26 cellular contexts compared by ENCODE assay signal in genomic region chr2:72274284-72274869, GRCh38.
DNase-seq lines count a peak whose midpoint lies in the region; ATAC-seq, FAIRE-seq and TF ChIP-seq lines count a peak whose summit lies in the region.
"Had no signal": no experiment of that assay in that cellular context is flagged by ENCODE, and none has a peak within 500 bp of the region (broad histone marks: within the 10 kb centered on the region; RNA-seq: fewer than 3 reads in every experiment).

No MANE protein-coding gene starts in this region.

- H3K27ac ChIP-seq in PC-9 (peak overlapping the region; percentile 57), pancreas (no peak overlapping the region), trophoblast cell (ENCODE audit: low read depth, low read length) (no peak overlapping the region), Peyer's patch (no peak overlapping the region)
- H3K27ac ChIP-seq: brain microvascular endothelial cell, coronary artery, ovary, tibial artery had no signal

- H3K9me3 ChIP-seq in PC-9 (ENCODE audit: insufficient read depth, low read depth) (no peaks in the 10 kb centered on the region), pancreas (no peaks in the 10 kb centered on the region), trophoblast cell (ENCODE audit: insufficient read depth, low read depth, low read length) (no peaks in the 10 kb centered on the region), Peyer's patch (no peaks in the 10 kb centered on the region)
- H3K9me3 ChIP-seq: ovary, tibial artery had no signal

- H3K79me1 ChIP-seq in trophoblast cell (ENCODE audit: low read length), result no peaks in the 10 kb centered on the region

- POLR2A ChIA-PET in PC-9 (lab: Charles Lee; ENCODE audit: unreplicated experiment), result no interaction called here

- no peak overlapping the region for H2AK5ac ChIP-seq in trophoblast cell (ENCODE audit: low read length)

- 0 out of 2 replicates have a peak overlapping the region, but pooled peaks have one; percentile 21 for H3K4me2 ChIP-seq in PC-9
- no peak overlapping the region for H3K4me2 ChIP-seq in trophoblast cell (ENCODE audit: low read length)

- H3K14ac ChIP-seq in trophoblast cell (ENCODE audit: low read length), result no peak overlapping the region

- H3K4me3 ChIP-seq in AG10803 (ENCODE audit: low read length), result no peak overlapping the region
- H3K4me3 ChIP-seq in PC-9, result no peak overlapping the region
- H3K4me3 ChIP-seq in fibroblast of pulmonary artery (replicated peaks; ENCODE audit: low read depth, low read length), result no peak overlapping the region
- H3K4me3 ChIP-seq in pancreas, result no peak overlapping the region
- H3K4me3 ChIP-seq in trophoblast cell (ENCODE audit: low read depth, low read length), result no peak overlapping the region
- no peak overlapping the region for H3K4me3 ChIP-seq in Peyer's patch
- H3K4me3 ChIP-seq: coronary artery, ovary, tibial artery had no signal

- H4K8ac ChIP-seq in trophoblast cell (ENCODE audit: low read depth, low read length), result no peak overlapping the region

- no peaks in the 10 kb centered on the region for H3K9me2 ChIP-seq in PC-9 (ENCODE audit: insufficient read depth)

- CTCF ChIA-PET in PC-9 (lab: Charles Lee), result no interaction called here

- H3K4ac ChIP-seq in trophoblast cell (ENCODE audit: low read depth, low read length), result no peak overlapping the region

- H3K36me3 ChIP-seq in PC-9 (ENCODE audit: low read depth), result no peaks in the 10 kb centered on the region
- no peaks in the 10 kb centered on the region for H3K36me3 ChIP-seq in pancreas
- no peaks in the 10 kb centered on the region for H3K36me3 ChIP-seq in trophoblast cell (ENCODE audit: control insufficient read depth in 1 of 2, insufficient read depth in 2 of 2, low read length in 2 of 2)
- H3K36me3 ChIP-seq in Peyer's patch, result no peaks in the 10 kb centered on the region
- H3K36me3 ChIP-seq: brain microvascular endothelial cell, ovary, tibial artery had no signal

- H3K79me2 ChIP-seq in PC-9 (ENCODE audit: low read depth), result no peaks in the 10 kb centered on the region
- H3K79me2 ChIP-seq in trophoblast cell (ENCODE audit: control insufficient read depth, insufficient read depth, low read length, poor library complexity), result no peaks in the 10 kb centered on the region

- ATAC-seq in pancreas, result peak in 1 of 4 donors; percentile 35
- ATAC-seq: CD8-positive, alpha-beta T cell; Panc1; right cardiac atrium; stimulated activated naive CD8-positive, alpha-beta T cell treated with anti-CD3 and anti-CD28 coated beads, Interleukin-15, Interleukin-2, amounts not matched to agents 100 U/mL and 50 U/mL, for 24 hours had no signal

- intact Hi-C loops in PC-9 (cut with micrococcal nuclease; ENCODE audit: unreplicated experiment), result no loop called here
- intact Hi-C loops in pancreas (cut with DNase I), result no loop called here

- BruUV-seq in PC-9 (replicated peaks; lab: Mats Ljungman, UMichigan), result no TSS peak

- no peaks in the 10 kb centered on the region for H4K20me1 ChIP-seq in PC-9 (ENCODE audit: insufficient read depth)

- peak; percentile 9 for FAIRE-seq in pancreas (lab: Jason Lieb, UNC)

- no peak overlapping the region for H3K23ac ChIP-seq in trophoblast cell (ENCODE audit: low read length)

- H3K27me3 ChIP-seq in PC-9 (ENCODE audit: insufficient read depth, low read depth) (no peaks in the 10 kb centered on the region), pancreas (no peaks in the 10 kb centered on the region), trophoblast cell (ENCODE audit: insufficient read depth, low read length) (no peaks in the 10 kb centered on the region), Peyer's patch (no peaks in the 10 kb centered on the region)
- H3K27me3 ChIP-seq: brain microvascular endothelial cell, ovary, tibial artery had no signal

- no peak overlapping the region for H4K12ac ChIP-seq in trophoblast cell (ENCODE audit: low read depth, low read length)

- H3F3A ChIP-seq in PC-9 (ENCODE audit: insufficient read depth, low read depth), result peaks cover 16% of the 10 kb centered on the region

- H3K4me1 ChIP-seq in PC-9 (replicated peaks; ENCODE audit: insufficient read depth), result peaks cover 47% of the 10 kb centered on the region
- H3K4me1 ChIP-seq in pancreas, result peaks cover 0 to 5% (median 3%) of the 10 kb centered on the region in 3 donors
- peaks cover 0 to 2% of the 10 kb centered on the region in 2 experiments for H3K4me1 ChIP-seq in trophoblast cell (ENCODE audit: control insufficient read depth in 1 of 2, insufficient read depth in 2 of 2, low read length in 2 of 2)
- peaks cover 0 to 28% (median 2%) of the 10 kb centered on the region in 4 donors for H3K4me1 ChIP-seq in Peyer's patch

- TF ChIP-seq POLR2A in Peyer's patch (IDR thresholded peaks at IDR 0.05), result no peak

- no peak overlapping the region for H4K91ac ChIP-seq in trophoblast cell (ENCODE audit: low read depth, low read length)

- peak; percentile 31 for DNase-seq in AG10803 (ENCODE audit: low read depth)
- DNase-seq in PC-9, result no peak
- DNase-seq in fibroblast of pulmonary artery (ENCODE audit: low read depth), result peak; percentile 36
- no peak for DNase-seq in pancreas
- DNase-seq in anterior cingulate cortex (lab: John Stamatoyannopoulos, UW), result no peak
- DNase-seq in trophoblast cell, result no peak
- no peak for DNase-seq in NCI-H2227 treated with DMSO at 0.1 percent for 48 hours (lab: John Stamatoyannopoulos, UW)
- DNase-seq in Peyer's patch, result no peak
- DNase-seq: activated CD4-positive, alpha-beta memory T cell treated with anti-CD3 and anti-CD28 coated beads for 36 hours; activated effector memory CD4-positive, alpha-beta T cell treated with anti-CD3 and anti-CD28 coated beads, Interleukin-2, amount 50 U/mL, for 16 hours; brain microvascular endothelial cell; CD8-positive, alpha-beta T cell; DMS53; endodermal cell; GDM1; midbrain; NCI-H2107; NCI-H510A treated with DMSO at 0.1 percent for 48 hours; nephron progenitor cell; ovary; right cardiac atrium; SIG-M5; stimulated activated naive CD8-positive, alpha-beta T cell treated with anti-CD3 and anti-CD28 coated beads, Interleukin-15, Interleukin-2, amounts not matched to agents 100 U/mL and 50 U/mL, for 24 hours; tibial artery had no signal

- no peak overlapping the region for H2BK12ac ChIP-seq in trophoblast cell (ENCODE audit: low read length)

- no peak overlapping the region for H2BK120ac ChIP-seq in trophoblast cell (ENCODE audit: insufficient read depth, low read length, poor library complexity)

- TF ChIP-seq CTCF in AG10803 (conservative IDR thresholded peaks at IDR 0.05; ENCODE audit: low read length) (no peak), PC-9 (conservative IDR thresholded peaks at IDR 0.05) (no peak), fibroblast of pulmonary artery (IDR thresholded peaks at IDR 0.05; ENCODE audit: low read length, missing control alignments) (no peak), pancreas (IDR thresholded peaks at IDR 0.05) (no peak), Peyer's patch (IDR thresholded peaks at IDR 0.05) (no peak)

- no peak overlapping the region for H2BK5ac ChIP-seq in trophoblast cell (ENCODE audit: low read depth, low read length, poor library complexity)

- WGBS in pancreas, 2 donors, result 27 to 31% methylated on average over 5 of the region's 5 CpGs
- WGBS in trophoblast cell (ENCODE audit: extremely low coverage, insufficient coverage, insufficient read length), result no CpG with 5 or more reads among the region's 5 CpGs

- no peak overlapping the region for H3K18ac ChIP-seq in trophoblast cell (ENCODE audit: low read length)

- no peak overlapping the region for H2AFZ ChIP-seq in PC-9
- no peak overlapping the region for H2AFZ ChIP-seq in trophoblast cell (ENCODE audit: insufficient read depth, low read length, poor library complexity)

- H3K9ac ChIP-seq in trophoblast cell (ENCODE audit: low read length), result no peak overlapping the region

Comparison
In these comparisons a context has a peak if more than half of its experiments do, and no peak if none do; other contexts are left out.
1. DNase-seq: peak in AG10803 (single experiment) and fibroblast of pulmonary artery (single experiment); none in PC-9 (0 of 2), pancreas (0 of 6), anterior cingulate cortex (0 of 58), trophoblast cell (0 of 2), NCI-H2227 treated with DMSO at 0.1 percent for 48 hours (single experiment) and Peyer's patch (0 of 3).